Comparison of ENCODE assay signal across 20 cellular contexts in genomic region chr6:150586850-150587359, GRCh38.
"Had no signal": no experiment of that assay in that cellular context is flagged by ENCODE, and none has a peak within 500 bp of the region (broad histone marks: within the 10 kb centered on the region; RNA-seq: fewer than 3 reads in every experiment).

No MANE protein-coding gene starts in this region.

- H3K9me3 Mint-ChIP-seq: activated CD4-positive, alpha-beta memory T cell treated with anti-CD3 and anti-CD28 coated beads, Interleukin-2, amount 10 ng/mL, durations not matched to agents 7 days and 5 days; activated CD4-positive, alpha-beta T cell treated with anti-CD3 and anti-CD28 coated beads, Interleukin-2, amount 10 ng/mL, durations not matched to agents 24 days and 14 days; stimulated activated naive CD8-positive, alpha-beta T cell treated with anti-CD3 and anti-CD28 coated beads, Interleukin-15, Interleukin-2, amounts not matched to agents 100 ng/mL and 50 ng/mL, for 24 hours; T-cell; T-helper 2 cell treated with Interferon-gamma antibody and Interleukin-4, amounts not matched to agents 5 μg/mL and 100 μg/mL, for 36 hours had no signal

- H3K36me3 Mint-ChIP-seq: activated naive CD8-positive, alpha-beta T cell; naive thymus-derived CD4-positive, alpha-beta T cell; T-cell had no signal

- DNase-seq: activated CD4-positive, alpha-beta memory T cell treated with anti-CD3 and anti-CD28 coated beads, Interleukin-2, amount 10 ng/mL, durations not matched to agents 7 days and 5 days; activated CD4-positive, alpha-beta T cell treated with anti-CD3 and anti-CD28 coated beads, Interleukin-2, amount 10 ng/mL, durations not matched to agents 24 days and 14 days; activated gamma-delta T cell treated with Interleukin-2 at 50 U/mL for 16 hours; activated T-cell treated with anti-CD3 and anti-CD28 coated beads for 4 hours; adrenal gland; brain microvascular endothelial cell; central memory CD4-positive, alpha-beta T cell; dermis blood vessel endothelial cell; effector memory CD8-positive, alpha-beta T cell; mesenchymal stem cell; naive thymus-derived CD4-positive, alpha-beta T cell; pancreas; right cardiac atrium; stimulated activated CD4-positive, alpha-beta T cell treated with anti-CD3 and anti-CD28 coated beads, Interleukin-4, amount 100 ng/mL, for 24 hours; substantia nigra; T-cell had no signal

- H3K4me1 Mint-ChIP-seq: activated CD4-positive, alpha-beta memory T cell treated with anti-CD3 and anti-CD28 coated beads, Interleukin-2, amount 10 ng/mL, durations not matched to agents 7 days and 5 days; activated CD4-positive, alpha-beta T cell treated with anti-CD3 and anti-CD28 coated beads, Interleukin-2, amount 10 ng/mL, durations not matched to agents 24 days and 14 days; naive thymus-derived CD4-positive, alpha-beta T cell; T-cell had no signal

- H3K4me3 Mint-ChIP-seq: activated CD4-positive, alpha-beta memory T cell treated with anti-CD3 and anti-CD28 coated beads, Interleukin-2, amount 10 ng/mL, durations not matched to agents 7 days and 5 days; activated CD4-positive, alpha-beta T cell treated with anti-CD3 and anti-CD28 coated beads, Interleukin-2, amount 10 ng/mL, durations not matched to agents 24 days and 14 days; activated naive CD8-positive, alpha-beta T cell; effector memory CD8-positive, alpha-beta T cell; naive thymus-derived CD4-positive, alpha-beta T cell; stimulated activated naive CD8-positive, alpha-beta T cell treated with anti-CD3 and anti-CD28 coated beads, Interleukin-15, Interleukin-2, amounts not matched to agents 100 ng/mL and 50 ng/mL, for 24 hours; T-cell; T-helper 2 cell treated with Interferon-gamma antibody and Interleukin-4, amounts not matched to agents 5 μg/mL and 100 μg/mL, for 36 hours had no signal

- H3K27ac Mint-ChIP-seq: activated CD4-positive, alpha-beta memory T cell treated with anti-CD3 and anti-CD28 coated beads, Interleukin-2, amount 10 ng/mL, durations not matched to agents 7 days and 5 days; activated CD4-positive, alpha-beta T cell treated with anti-CD3 and anti-CD28 coated beads, Interleukin-2, amount 10 ng/mL, durations not matched to agents 24 days and 14 days; activated naive CD8-positive, alpha-beta T cell; effector memory CD8-positive, alpha-beta T cell; naive thymus-derived CD4-positive, alpha-beta T cell; stimulated activated naive CD8-positive, alpha-beta T cell treated with anti-CD3 and anti-CD28 coated beads, Interleukin-15, Interleukin-2, amounts not matched to agents 100 ng/mL and 50 ng/mL, for 24 hours; T-cell; T-helper 2 cell treated with Interferon-gamma antibody and Interleukin-4, amounts not matched to agents 5 μg/mL and 100 μg/mL, for 36 hours had no signal

- ATAC-seq: activated CD4-positive, CD25-positive, alpha-beta regulatory T cell treated with anti-CD3 and anti-CD28 coated beads, Interleukin-2, amount 50 U/mL, for 24 hours; effector memory CD8-positive, alpha-beta T cell; naive thymus-derived CD4-positive, alpha-beta T cell; right cardiac atrium; T-cell had no signal
